Comparison of ENCODE assay signal across 18 cellular contexts in genomic region chrX:41837270-41837944, GRCh38.
DNase-seq lines count a peak whose midpoint lies in the region; ATAC-seq and TF ChIP-seq lines count a peak whose summit lies in the region.
"Had no signal": no experiment of that assay in that cellular context is flagged by ENCODE, and none has a peak within 500 bp of the region (broad histone marks: within the 10 kb centered on the region; RNA-seq: fewer than 3 reads in every experiment).

No MANE protein-coding gene starts in this region.

- H3K4me1 ChIP-seq in OCI-LY3 (ENCODE audit: low read length) (peaks cover 44% of the 10 kb centered on the region), mucosa of descending colon (ENCODE audit: low read depth) (no peaks in the 10 kb centered on the region)
- H3K4me1 ChIP-seq: BLaER1 treated with 17β-estradiol and CSF1 and Interleukin-3, amounts not matched to agents 10 nM and 100 nM; Caco-2; SJSA1 had no signal

- peaks cover 25% of the 10 kb centered on the region for H3K79me2 ChIP-seq in OCI-LY3 (ENCODE audit: low read length)

- H3K36me3 ChIP-seq in OCI-LY3 (replicated peaks; ENCODE audit: low read depth, low read length) (peaks cover 18% of the 10 kb centered on the region), mucosa of descending colon (ENCODE audit: low read depth) (no peaks in the 10 kb centered on the region)
- H3K36me3 ChIP-seq: SJSA1 had no signal

- no peak for DNase-seq in activated CD4-positive, CD25-positive, alpha-beta regulatory T cell treated with anti-CD3 and anti-CD28 coated beads, Interleukin-2, amount 50 U/mL, for 72 hours
- DNase-seq in mucosa of descending colon (no peak), GM20000 (ENCODE audit: low spot score) (no peak), NCI-H187 (lab: John Stamatoyannopoulos, UW) (no peak)
- DNase-seq: Caco-2; DMS53; NCI-H1436 treated with DMSO at 0.1 percent for 48 hours; NCI-H2227 treated with DMSO at 0.1 percent for 48 hours; NCI-H524 treated with DMSO at 0.1 percent for 48 hours; NK-92 treated with Interleukin-12 subunit alpha and Interleukin-12 subunit beta, amount 100 ng/mL, for 24 hours had no signal

- no peaks in the 10 kb centered on the region for H4K20me1 ChIP-seq in OCI-LY3 (ENCODE audit: insufficient read depth, low read length)
- H4K20me1 ChIP-seq: BLaER1 treated with 17β-estradiol and CSF1 and Interleukin-3, amounts not matched to agents 10 nM and 100 nM had no signal

- intact Hi-C loops in mucosa of descending colon (cut with DNase I, micrococcal nuclease): no loop called here

- H3K4me3 ChIP-seq in OCI-LY3 (ENCODE audit: low read length) (peak overlapping the region; percentile 60), mucosa of descending colon (no peak overlapping the region)
- H3K4me3 ChIP-seq: BLaER1 treated with 17β-estradiol and CSF1 and Interleukin-3, amounts not matched to agents 10 nM and 100 nM; K562; SJSA1 had no signal

- peak overlapping the region; percentile 85 for H3K27ac ChIP-seq in OCI-LY3 (ENCODE audit: low read length)
- H3K27ac ChIP-seq: 22Rv1; BLaER1 treated with 17β-estradiol and CSF1 and Interleukin-3, amounts not matched to agents 10 nM and 100 nM; SJSA1 had no signal

- TF ChIP-seq CTCF in OCI-LY3 (IDR thresholded peaks at IDR 0.05; ENCODE audit: low read depth, low read length) (no peak), mucosa of descending colon (IDR thresholded peaks at IDR 0.05) (no peak), GM20000 (IDR thresholded peaks at IDR 0.05; ENCODE audit: extremely low read depth, missing control alignments) (no peak)

- peak overlapping the region; percentile 34; the same call in 1 of the 2 replicates for H3K9ac ChIP-seq in OCI-LY3 (ENCODE audit: low read length)
- H3K9ac ChIP-seq: BLaER1 treated with 17β-estradiol and CSF1 and Interleukin-3, amounts not matched to agents 10 nM and 100 nM had no signal

- peak overlapping the region; percentile 77 for H3K4me2 ChIP-seq in OCI-LY3 (ENCODE audit: low read length)
- H3K4me2 ChIP-seq: BLaER1 treated with 17β-estradiol and CSF1 and Interleukin-3, amounts not matched to agents 10 nM and 100 nM had no signal

- H3K9me3 ChIP-seq in OCI-LY3 (ENCODE audit: insufficient read depth, low read length): no peaks in the 10 kb centered on the region
- H3K9me3 ChIP-seq in mucosa of descending colon: no peaks in the 10 kb centered on the region
- H3K9me3 ChIP-seq: Caco-2, SJSA1 had no signal

- ATAC-seq in activated CD4-positive, CD25-positive, alpha-beta regulatory T cell treated with anti-CD3 and anti-CD28 coated beads, Interleukin-2, amount 50 U/mL, for 24 hours: peak; percentile 9 to 49
- ATAC-seq in GM19463 (IDR thresholded peaks at IDR 0.05; ENCODE audit: unreplicated experiment) (peak; percentile 77), mucosa of descending colon (peak; percentile 31), GM21786 (IDR thresholded peaks at IDR 0.05; ENCODE audit: unreplicated experiment) (no peak)
- ATAC-seq: K562 had no signal

- no peak overlapping the region for H2AFZ ChIP-seq in OCI-LY3 (ENCODE audit: low read depth, low read length)

- H3K27me3 ChIP-seq in OCI-LY3 (ENCODE audit: low read depth, low read length): no peaks in the 10 kb centered on the region
- H3K27me3 ChIP-seq: SJSA1 had no signal
